Comparison of ENCODE assay signal across 22 cellular contexts in the genomic region with DNA sequence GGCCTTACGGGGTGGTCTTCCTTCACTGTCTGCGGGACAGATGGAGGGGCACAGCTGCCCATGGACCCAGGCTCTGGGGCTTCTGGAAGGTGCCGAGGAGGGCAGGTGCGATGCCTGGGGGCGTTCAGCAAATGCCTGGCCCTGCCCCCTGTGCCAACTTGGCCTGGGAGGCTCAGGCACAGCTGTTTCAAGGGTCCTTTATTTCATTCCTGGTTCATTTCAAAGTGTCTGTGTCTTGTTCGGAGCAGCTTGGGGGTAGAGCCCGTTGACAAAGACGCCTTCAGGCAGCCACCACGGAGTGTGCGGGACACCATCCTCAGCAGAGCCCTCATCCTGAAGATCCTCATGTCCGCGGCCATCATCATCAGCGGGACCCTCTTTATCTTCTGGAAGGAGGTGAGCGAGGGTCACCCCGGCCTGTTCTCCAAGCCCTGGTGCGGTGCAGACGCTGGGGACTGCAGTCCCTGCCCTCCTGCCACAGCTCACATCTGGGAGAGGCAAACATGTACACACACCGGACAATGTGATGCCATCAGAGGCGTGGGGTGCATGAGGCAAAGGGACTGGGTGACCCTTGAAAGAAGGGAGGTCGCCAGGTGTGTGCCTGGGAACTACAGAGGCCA. TPM values are rescaled to one million over a fixed set of nuclear protein-coding genes. Genes with fewer than 3 reads are reported as not detected.
DNase-seq lines count a peak whose midpoint lies in the region; ATAC-seq, FAIRE-seq and TF ChIP-seq lines count a peak whose summit lies in the region.
"Had no signal": no experiment of that assay in that cellular context is flagged by ENCODE, and none has a peak within 500 bp of the region (broad histone marks: within the 10 kb centered on the region; RNA-seq: fewer than 3 reads in every experiment).

No MANE protein-coding gene starts in this region.

- H3K4me3 ChIP-seq in astrocyte (ENCODE audit: insufficient read depth, low read depth, low read length): no peak overlapping the region
- H3K4me3 ChIP-seq in upper lobe of right lung: no peak overlapping the region
- H3K4me3 ChIP-seq in gastrocnemius medialis: no peak overlapping the region
- H3K4me3 ChIP-seq: ovary, right atrium auricular region, stomach, tibial nerve had no signal

- no peak for FAIRE-seq in astrocyte (lab: Jason Lieb, UNC)
- FAIRE-seq: GM12892, TTC549 had no signal

- no peaks in the 10 kb centered on the region for H3K9me3 Mint-ChIP-seq in natural killer cell treated with Interleukin-12 subunit alpha and Interleukin-12 subunit beta and Interleukin-15 and Interleukin-18, amount 100 ng/mL, for 72 hours
- H3K9me3 Mint-ChIP-seq in natural killer cell (no peaks in the 10 kb centered on the region), astrocyte (ENCODE audit: unreplicated experiment) (no peaks in the 10 kb centered on the region), neural crest cell (no peaks in the 10 kb centered on the region)

- no peaks in the 10 kb centered on the region for H3K27me3 Mint-ChIP-seq in natural killer cell treated with Interleukin-12 subunit alpha and Interleukin-12 subunit beta and Interleukin-15 and Interleukin-18, amount 100 ng/mL, for 72 hours
- H3K27me3 Mint-ChIP-seq in natural killer cell (ENCODE audit: low read depth in 2 of 2): peaks cover 0 to 2% of the 10 kb centered on the region in 2 donors
- no peaks in the 10 kb centered on the region for H3K27me3 Mint-ChIP-seq in astrocyte (ENCODE audit: low read depth, unreplicated experiment)
- no peaks in the 10 kb centered on the region for H3K27me3 Mint-ChIP-seq in neural crest cell (ENCODE audit: low read depth)

- intact Hi-C loops in natural killer cell (cut with micrococcal nuclease) (no loop called here), upper lobe of right lung (cut with DNase I) (no loop called here), gastrocnemius medialis (cut with DNase I; ENCODE audit: low total_unique reads) (no loop called here)

- TF ChIP-seq POLR2A in gastrocnemius medialis (IDR thresholded peaks at IDR 0.05): no peak

- in situ Hi-C loops in gastrocnemius medialis (cut with MboI; ENCODE audit: low sequenced_read_pairs in 4 of 4): no loop called here

- H3K4me3 Mint-ChIP-seq in natural killer cell treated with Interleukin-12 subunit alpha and Interleukin-12 subunit beta and Interleukin-15 and Interleukin-18, amount 100 ng/mL, for 72 hours: no peak overlapping the region
- H3K4me3 Mint-ChIP-seq in natural killer cell (no peak overlapping the region), astrocyte (ENCODE audit: unreplicated experiment) (no peak overlapping the region), neural crest cell (no peak overlapping the region)

- H3K79me2 ChIP-seq in astrocyte (ENCODE audit: insufficient read depth, low read length): no peaks in the 10 kb centered on the region

- H3K9ac ChIP-seq in astrocyte (ENCODE audit: low read length): no peak overlapping the region

- H3K4me1 ChIP-seq in astrocyte (ENCODE audit: insufficient read depth, low read length): no peaks in the 10 kb centered on the region
- no peaks in the 10 kb centered on the region for H3K4me1 ChIP-seq in upper lobe of right lung
- H3K4me1 ChIP-seq in gastrocnemius medialis: no peaks in the 10 kb centered on the region
- H3K4me1 ChIP-seq: right atrium auricular region, tibial nerve had no signal

- H3K27ac ChIP-seq in astrocyte (ENCODE audit: low read depth, low read length): no peak overlapping the region
- no peak overlapping the region for H3K27ac ChIP-seq in upper lobe of right lung
- no peak overlapping the region for H3K27ac ChIP-seq in gastrocnemius medialis
- H3K27ac ChIP-seq: ovary, right atrium auricular region, tibial nerve had no signal

- H3K4me1 Mint-ChIP-seq in natural killer cell treated with Interleukin-12 subunit alpha and Interleukin-12 subunit beta and Interleukin-15 and Interleukin-18, amount 100 ng/mL, for 72 hours (ENCODE audit: low read depth in 2 of 2): peaks cover 0 to 2% of the 10 kb centered on the region in 2 donors
- H3K4me1 Mint-ChIP-seq in natural killer cell (no peaks in the 10 kb centered on the region), astrocyte (ENCODE audit: low read depth, unreplicated experiment) (no peaks in the 10 kb centered on the region), neural crest cell (peaks cover 4% of the 10 kb centered on the region)

- H2AFZ ChIP-seq in astrocyte (ENCODE audit: low read depth, low read length): no peak overlapping the region

- H3K36me3 ChIP-seq in astrocyte (ENCODE audit: insufficient read depth, low read length) (no peaks in the 10 kb centered on the region), upper lobe of right lung (no peaks in the 10 kb centered on the region), gastrocnemius medialis (no peaks in the 10 kb centered on the region)
- H3K36me3 ChIP-seq: ovary, right atrium auricular region had no signal

- H3K9me3 ChIP-seq in astrocyte (ENCODE audit: insufficient read depth, low read depth, low read length): no peaks in the 10 kb centered on the region
- H3K9me3 ChIP-seq in upper lobe of right lung: no peaks in the 10 kb centered on the region
- no peaks in the 10 kb centered on the region for H3K9me3 ChIP-seq in gastrocnemius medialis
- H3K9me3 ChIP-seq: ovary, right atrium auricular region, stomach, tibial nerve had no signal

- H3K27me3 ChIP-seq in astrocyte (ENCODE audit: insufficient read depth, low read length): no peaks in the 10 kb centered on the region
- H3K27me3 ChIP-seq in upper lobe of right lung: no peaks in the 10 kb centered on the region
- H3K27me3 ChIP-seq in gastrocnemius medialis: no peaks in the 10 kb centered on the region
- H3K27me3 ChIP-seq: ovary, right atrium auricular region, stomach, tibial nerve had no signal

- no peak overlapping the region for H3K4me2 ChIP-seq in astrocyte (ENCODE audit: low read length)

- TF ChIP-seq CTCF in natural killer cell (IDR thresholded peaks at IDR 0.05) (no peak), astrocyte (IDR thresholded peaks at IDR 0.05; ENCODE audit: insufficient read depth, low read depth, low read length) (no peak), neural crest cell (conservative IDR thresholded peaks at IDR 0.05) (no peak), upper lobe of right lung (IDR thresholded peaks at IDR 0.05) (no peak), gastrocnemius medialis (IDR thresholded peaks at IDR 0.05 in 4 of 5, conservative IDR thresholded peaks at IDR 0.05 in 1 of 5) (no peak)

- no peak for ATAC-seq in natural killer cell treated with Interleukin-12 subunit alpha and Interleukin-12 subunit beta and Interleukin-15 and Interleukin-18, amount 100 ng/mL, for 72 hours
- ATAC-seq in natural killer cell (no peak), upper lobe of right lung (peak; percentile 13), GM21515 (IDR thresholded peaks at IDR 0.05; ENCODE audit: unreplicated experiment) (no peak), gastrocnemius medialis (no peak)

- DNase-seq in natural killer cell treated with Interleukin-12 subunit alpha and Interleukin-12 subunit beta and Interleukin-15 and Interleukin-18, amount 100 ng/mL, for 72 hours (ENCODE audit: low spot score): peak; percentile 31
- DNase-seq in natural killer cell (no peak), astrocyte (ENCODE audit: low read depth) (no peak), neural crest cell (ENCODE audit: low read depth, low spot score) (no peak), upper lobe of right lung (peak; percentile 42), MV-4-11 (lab: John Stamatoyannopoulos, UW) (no peak), gastrocnemius medialis (no peak)
- DNase-seq: activated CD4-positive, CD25-positive, alpha-beta regulatory T cell treated with anti-CD3 and anti-CD28 coated beads, Interleukin-2, amount 50 U/mL, for 72 hours; activated naive CD4-positive, alpha-beta T cell treated with anti-CD3 and anti-CD28 coated beads, Interleukin-2, amount 50 U/mL, for 16 hours; central memory CD4-positive, alpha-beta T cell; NCI-H1092; NCI-H187 treated with DMSO at 0.1 percent for 48 hours; NCI-H2227 treated with DMSO at 0.1 percent for 48 hours; SHP77; SW 1271 had no signal

- H3K27ac Mint-ChIP-seq in natural killer cell treated with Interleukin-12 subunit alpha and Interleukin-12 subunit beta and Interleukin-15 and Interleukin-18, amount 100 ng/mL, for 72 hours: no peak overlapping the region
- H3K27ac Mint-ChIP-seq in natural killer cell (no peak overlapping the region), astrocyte (ENCODE audit: unreplicated experiment) (peak overlapping the region; percentile 53), neural crest cell (ENCODE audit: unreplicated experiment) (peak overlapping the region; percentile 93)

- peaks cover 25% of the 10 kb centered on the region for H4K20me1 ChIP-seq in astrocyte (ENCODE audit: insufficient read depth, low read length)

- peaks cover 1% of the 10 kb centered on the region for H3K36me3 Mint-ChIP-seq in natural killer cell treated with Interleukin-12 subunit alpha and Interleukin-12 subunit beta and Interleukin-15 and Interleukin-18, amount 100 ng/mL, for 72 hours
- H3K36me3 Mint-ChIP-seq in natural killer cell (no peaks in the 10 kb centered on the region), astrocyte (ENCODE audit: low read depth, unreplicated experiment) (peaks cover 36% of the 10 kb centered on the region), neural crest cell (ENCODE audit: low read depth) (peaks cover 13% of the 10 kb centered on the region)

RNA-seq across cellular contexts. Expression of gene MEAK7, which starts 43.9 kb away (rescaled TPM):
- total RNA-seq in natural killer cell treated with Interleukin-12 subunit alpha and Interleukin-12 subunit beta and Interleukin-15 and Interleukin-18, amount 100 ng/mL, for 72 hours: 10 to 100 TPM in 1 of 2 donors, 1 to 10 TPM in 1; 9.4 to 10.0 TPM
- 1 to 10 TPM; 4.8 to 8.5 (median 4.8) TPM for total RNA-seq in natural killer cell
- total RNA-seq in astrocyte: 36.1 and 41.3 TPM in 2 replicates
- 29.5 and 30.8 TPM in 2 replicates for total RNA-seq in neural crest cell
- 10.8 TPM for total RNA-seq in upper lobe of right lung
- total RNA-seq in gastrocnemius medialis: 1 to 10 TPM; 2.6 to 7.1 (median 5.0) TPM

Comparison
In these comparisons a context has a peak if more than half of its experiments do, and no peak if none do; other contexts are left out.
1. DNase-seq: peak in natural killer cell treated with Interleukin-12 subunit alpha and Interleukin-12 subunit beta and Interleukin-15 and Interleukin-18, amount 100 ng/mL, for 72 hours (single experiment) and upper lobe of right lung (single experiment); none in natural killer cell (single experiment), astrocyte (single experiment), neural crest cell (single experiment), MV-4-11 (single experiment) and gastrocnemius medialis (0 of 2).
2. H3K27ac Mint-ChIP-seq: peak in astrocyte (single experiment) and neural crest cell (single experiment); none in natural killer cell treated with Interleukin-12 subunit alpha and Interleukin-12 subunit beta and Interleukin-15 and Interleukin-18, amount 100 ng/mL, for 72 hours (0 of 2) and natural killer cell (0 of 2).